22 cellular contexts compared by ENCODE assay signal in the genomic region with DNA sequence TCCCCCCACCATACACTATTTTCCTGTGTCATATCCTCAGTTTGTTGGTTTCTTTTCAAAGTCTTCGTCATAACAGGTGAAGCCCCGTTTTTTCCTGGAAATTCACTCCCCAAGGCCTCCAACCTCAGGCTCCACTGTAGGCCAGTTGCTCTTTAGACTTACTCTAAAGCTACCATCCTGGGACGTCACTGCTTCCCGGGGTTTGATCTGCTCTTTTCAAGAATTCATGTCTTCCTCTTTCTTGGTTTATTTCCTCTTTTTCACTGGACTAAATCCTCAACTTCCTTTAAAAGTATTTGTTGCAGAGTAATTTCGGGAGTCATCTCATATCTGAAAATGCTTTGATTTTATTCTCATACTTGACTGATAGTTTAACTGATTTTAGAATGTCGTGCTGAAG. TPM values are rescaled to one million over a fixed set of nuclear protein-coding genes. Genes with fewer than 3 reads are reported as not detected.
"Had no signal": no experiment of that assay in that cellular context is flagged by ENCODE, and none has a peak within 500 bp of the region (broad histone marks: within the 10 kb centered on the region; RNA-seq: fewer than 3 reads in every experiment).

No MANE protein-coding gene starts in this region.

- H3K9me3 ChIP-seq: colonic mucosa, gastroesophageal sphincter, heart right ventricle, left lung, suprapubic skin had no signal

- H3K27me3 ChIP-seq: brain microvascular endothelial cell, colonic mucosa, gastroesophageal sphincter, left lung, suprapubic skin had no signal

- H3K4me1 ChIP-seq: colonic mucosa, gastroesophageal sphincter, heart right ventricle, left lung, suprapubic skin had no signal

- DNase-seq: activated CD4-positive, alpha-beta T cell treated with anti-CD3 and anti-CD28 coated beads, Interleukin-2, amount 10 ng/mL, durations not matched to agents 7 days and 5 days; activated CD8-positive, alpha-beta memory T cell treated with anti-CD3 and anti-CD28 coated beads, Interleukin-2, amount 50 U/mL, for 4 hours; activated CD8-positive, alpha-beta T cell treated with anti-CD3 and anti-CD28 coated beads, Interleukin-2, amount 10 ng/mL, durations not matched to agents 7 days and 5 days; activated naive CD4-positive, alpha-beta T cell treated with anti-CD3 and anti-CD28 coated beads for 36 hours; activated T-cell treated with anti-CD3 and anti-CD28 coated beads, Interleukin-2, amount 50 U/mL, for 4 hours; brain microvascular endothelial cell; central memory CD4-positive, alpha-beta T cell; colonic mucosa; heart right ventricle; midbrain; occipital lobe; trophoblast cell had no signal

- H3K4me3 ChIP-seq: colonic mucosa, gastroesophageal sphincter, heart right ventricle, left lung, suprapubic skin had no signal

- H3K9me3 Mint-ChIP-seq: activated CD4-positive, alpha-beta T cell treated with anti-CD3 and anti-CD28 coated beads, Interleukin-2, amount 10 ng/mL, durations not matched to agents 7 days and 5 days; activated naive CD4-positive, alpha-beta T cell treated with anti-CD3 and anti-CD28 coated beads for 36 hours; activated T-cell treated with anti-CD3 and anti-CD28 coated beads, Interleukin-2, amount 50 U/mL, for 4 hours; nephron; stimulated activated naive CD8-positive, alpha-beta T cell treated with anti-CD3 and anti-CD28 coated beads, Interleukin-15, Interleukin-2, amounts not matched to agents 100 ng/mL and 50 ng/mL, for 24 hours had no signal

- H3K27ac ChIP-seq: brain microvascular endothelial cell, colonic mucosa, gastroesophageal sphincter, heart right ventricle, left lung, suprapubic skin had no signal

- ATAC-seq: activated CD4-positive, CD25-positive, alpha-beta regulatory T cell treated with anti-CD3 and anti-CD28 coated beads, Interleukin-2, amount 50 U/mL, for 24 hours; activated CD8-positive, alpha-beta T cell treated with anti-CD3 and anti-CD28 coated beads, Interleukin-2, amount 10 ng/mL, durations not matched to agents 7 days and 5 days; activated T-cell treated with anti-CD3 and anti-CD28 coated beads, Interleukin-2, amount 50 U/mL, for 4 hours; esophagus mucosa; gastroesophageal sphincter; left lung had no signal

- H3K36me3 ChIP-seq: brain microvascular endothelial cell, colonic mucosa, gastroesophageal sphincter, heart right ventricle, left lung, suprapubic skin had no signal

- H3K4me3 Mint-ChIP-seq: activated CD4-positive, alpha-beta T cell treated with anti-CD3 and anti-CD28 coated beads, Interleukin-2, amount 10 ng/mL, durations not matched to agents 7 days and 5 days; activated CD8-positive, alpha-beta T cell treated with anti-CD3 and anti-CD28 coated beads, Interleukin-2, amount 10 ng/mL, durations not matched to agents 7 days and 5 days; activated naive CD4-positive, alpha-beta T cell treated with anti-CD3 and anti-CD28 coated beads for 36 hours; activated T-cell treated with anti-CD3 and anti-CD28 coated beads, Interleukin-2, amount 50 U/mL, for 4 hours; nephron; stimulated activated naive CD8-positive, alpha-beta T cell treated with anti-CD3 and anti-CD28 coated beads, Interleukin-15, Interleukin-2, amounts not matched to agents 100 ng/mL and 50 ng/mL, for 24 hours had no signal

- H3K4me1 Mint-ChIP-seq: activated CD4-positive, alpha-beta T cell treated with anti-CD3 and anti-CD28 coated beads, Interleukin-2, amount 10 ng/mL, durations not matched to agents 7 days and 5 days had no signal

- H3K27ac Mint-ChIP-seq: activated CD4-positive, alpha-beta T cell treated with anti-CD3 and anti-CD28 coated beads, Interleukin-2, amount 10 ng/mL, durations not matched to agents 7 days and 5 days; activated CD8-positive, alpha-beta T cell treated with anti-CD3 and anti-CD28 coated beads, Interleukin-2, amount 10 ng/mL, durations not matched to agents 7 days and 5 days; activated naive CD4-positive, alpha-beta T cell treated with anti-CD3 and anti-CD28 coated beads for 36 hours; nephron; stimulated activated naive CD8-positive, alpha-beta T cell treated with anti-CD3 and anti-CD28 coated beads, Interleukin-15, Interleukin-2, amounts not matched to agents 100 ng/mL and 50 ng/mL, for 24 hours had no signal

- FAIRE-seq: endometrium had no signal

RNA-seq across cellular contexts. Expression of gene SERTM2, which starts 6.5 kb away (rescaled TPM):
- total RNA-seq: activated CD4-positive, alpha-beta T cell treated with anti-CD3 and anti-CD28 coated beads, Interleukin-2, amount 10 ng/mL, durations not matched to agents 7 days and 5 days; activated CD8-positive, alpha-beta T cell treated with anti-CD3 and anti-CD28 coated beads, Interleukin-2, amount 10 ng/mL, durations not matched to agents 7 days and 5 days; activated T-cell treated with anti-CD3 and anti-CD28 coated beads, Interleukin-2, amount 50 U/mL, for 4 hours; esophagus mucosa; heart right ventricle; kidney epithelial cell; lung microvascular endothelial cell had no signal
